ENCODE assay signal across 1 cellular context in genomic region chr14:20682127-20682434, GRCh38.
A peak's percentile ranks its signal among the peaks of the same experiment; 100 is the strongest.
TF ChIP-seq lines count a peak whose summit lies in the region.

No MANE protein-coding gene starts in this region.

TF ChIP-seq in HepG2, 621 proteins besides CTCF, POLR2A, EP300 and RAD21 (continued from another document and continues in another):
- TF ChIP-seq PRDM4 (CRISPR knock-in tag; IDR thresholded peaks at IDR 0.05; ENCODE audit: borderline replicate concordance) = 0 out of 2 replicates have a peak, but pooled peaks have one; percentile 65
- TF ChIP-seq NFKB2 (CRISPR knock-in tag; IDR thresholded peaks at IDR 0.05; ENCODE audit: borderline replicate concordance) = 0 out of 2 replicates have a peak, but pooled peaks have one; percentile 3
- TF ChIP-seq MBNL3 (CRISPR knock-in tag; conservative IDR thresholded peaks at IDR 0.05) = no peak
- TF ChIP-seq HDAC6 (IDR thresholded peaks at IDR 0.05; ENCODE audit: low read depth, low read length) = no peak
- no peak for TF ChIP-seq DRAP1 (CRISPR knock-in tag; IDR thresholded peaks at IDR 0.05)
- no peak for TF ChIP-seq THRA (CRISPR knock-in tag; IDR thresholded peaks at IDR 0.05; ENCODE audit: borderline replicate concordance)
- TF ChIP-seq ATAD3A (CRISPR knock-in tag; IDR thresholded peaks at IDR 0.05) = no peak
- TF ChIP-seq ATF2 (CRISPR knock-in tag; IDR thresholded peaks at IDR 0.05) = no peak
- no peak for TF ChIP-seq LRRFIP1 (CRISPR knock-in tag; conservative IDR thresholded peaks at IDR 0.05)
- 0 out of 2 replicates have a peak, but pooled peaks have one; percentile 5 for TF ChIP-seq TFDP1 (CRISPR knock-in tag; IDR thresholded peaks at IDR 0.05; ENCODE audit: borderline replicate concordance)
- TF ChIP-seq NCOA1 (CRISPR knock-in tag; IDR thresholded peaks at IDR 0.05) = no peak
- TF ChIP-seq ZXDC (CRISPR knock-in tag; IDR thresholded peaks at IDR 0.05) = no peak
- 0 out of 2 replicates have a peak, but pooled peaks have one; percentile 21 for TF ChIP-seq ZNF564 (CRISPR knock-in tag; IDR thresholded peaks at IDR 0.05)
- no peak for TF ChIP-seq CERS6 (CRISPR knock-in tag; IDR thresholded peaks at IDR 0.05)
- TF ChIP-seq ZNF784 (CRISPR knock-in tag; IDR thresholded peaks at IDR 0.05; ENCODE audit: borderline replicate concordance) = no peak
- peak; percentile 85 for TF ChIP-seq YY1 (IDR thresholded peaks at IDR 0.05; ENCODE audit: insufficient read depth, insufficient replicate concordance, low read depth, low read length)
- TF ChIP-seq TCF7L2 (IDR thresholded peaks at IDR 0.05; ENCODE audit: low read depth, low read length) = no peak
- 0 out of 2 replicates have a peak, but pooled peaks have one; percentile 81 for TF ChIP-seq PAWR (CRISPR knock-in tag; IDR thresholded peaks at IDR 0.05; ENCODE audit: borderline replicate concordance)
- TF ChIP-seq HNRNPK (IDR thresholded peaks at IDR 0.05; ENCODE audit: low read depth, low read length, poor library complexity, severe bottlenecking) = no peak
- TF ChIP-seq KLF6 (CRISPR knock-in tag; IDR thresholded peaks at IDR 0.05) = 0 out of 2 replicates have a peak, but pooled peaks have one; percentile 0
- TF ChIP-seq TAF15 (IDR thresholded peaks at IDR 0.05; ENCODE audit: low read depth, low read length, poor library complexity, severe bottlenecking) = no peak
- TF ChIP-seq SRY (CRISPR knock-in tag; IDR thresholded peaks at IDR 0.05) = no peak
- TF ChIP-seq RXRA (CRISPR knock-in tag; IDR thresholded peaks at IDR 0.05) = no peak
- no peak for TF ChIP-seq YEATS2 (CRISPR knock-in tag; IDR thresholded peaks at IDR 0.05; ENCODE audit: borderline replicate concordance)
- no peak for TF ChIP-seq SAP130 (CRISPR knock-in tag; IDR thresholded peaks at IDR 0.05; ENCODE audit: low read depth)
- 0 out of 2 replicates have a peak, but pooled peaks have one; percentile 33 for TF ChIP-seq BRD4 (CRISPR knock-in tag; IDR thresholded peaks at IDR 0.05)
- TF ChIP-seq ZNF296 (CRISPR knock-in tag; conservative IDR thresholded peaks at IDR 0.05) = 0 out of 2 replicates have a peak, but pooled peaks have one; percentile 6
- no peak for TF ChIP-seq EZH2 (conservative IDR thresholded peaks at IDR 0.05; ENCODE audit: low read depth, low read length)
- TF ChIP-seq ZFP41 (CRISPR knock-in tag; IDR thresholded peaks at IDR 0.05; ENCODE audit: borderline replicate concordance) = peak; percentile 77; the same call in 1 of the 2 replicates
- TF ChIP-seq KDM4B (CRISPR knock-in tag; IDR thresholded peaks at IDR 0.05) = no peak
- 0 out of 2 replicates have a peak, but pooled peaks have one; percentile 20 for TF ChIP-seq BORCS8-MEF2B (CRISPR knock-in tag; IDR thresholded peaks at IDR 0.05)
- 0 out of 2 replicates have a peak, but pooled peaks have one; percentile 23 for TF ChIP-seq MED13 (CRISPR knock-in tag; IDR thresholded peaks at IDR 0.05)
- no peak for TF ChIP-seq E2F5 (CRISPR knock-in tag; conservative IDR thresholded peaks at IDR 0.05)
- no peak for TF ChIP-seq RBFOX2 (IDR thresholded peaks at IDR 0.05; ENCODE audit: low read depth, low read length)
- no peak for TF ChIP-seq ATRX (CRISPR knock-in tag; IDR thresholded peaks at IDR 0.05; ENCODE audit: borderline replicate concordance)
- TF ChIP-seq ZNF367 (CRISPR knock-in tag; IDR thresholded peaks at IDR 0.05; ENCODE audit: borderline replicate concordance) = no peak
- no peak for TF ChIP-seq ZNF260 (CRISPR knock-in tag; IDR thresholded peaks at IDR 0.05; ENCODE audit: borderline replicate concordance, low read depth)
- TF ChIP-seq ZGPAT (CRISPR knock-in tag; IDR thresholded peaks at IDR 0.05) = peak; percentile 36; the same call in 1 of the 2 replicates
- TF ChIP-seq ZKSCAN5 (CRISPR knock-in tag; IDR thresholded peaks at IDR 0.05) = no peak
- TF ChIP-seq ZSCAN12 (CRISPR knock-in tag; IDR thresholded peaks at IDR 0.05) = 0 out of 2 replicates have a peak, but pooled peaks have one; percentile 59
- no peak for TF ChIP-seq KDM5B (CRISPR knock-in tag; IDR thresholded peaks at IDR 0.05; ENCODE audit: borderline replicate concordance)
- no peak for TF ChIP-seq ELF1 (CRISPR knock-in tag; IDR thresholded peaks at IDR 0.05)
- TF ChIP-seq CREBL2 (CRISPR knock-in tag; IDR thresholded peaks at IDR 0.05; ENCODE audit: borderline replicate concordance) = no peak
- no peak for TF ChIP-seq ZNF598 (CRISPR knock-in tag; IDR thresholded peaks at IDR 0.05; ENCODE audit: borderline replicate concordance)
- TF ChIP-seq MTF2 (CRISPR knock-in tag; IDR thresholded peaks at IDR 0.05; ENCODE audit: borderline replicate concordance) = peak; percentile 74; the same call in 1 of the 2 replicates
- no peak; the same call in 1 of the 2 replicates for TF ChIP-seq IRF2 (CRISPR knock-in tag; IDR thresholded peaks at IDR 0.05)
- TF ChIP-seq ZNF501 (CRISPR knock-in tag; IDR thresholded peaks at IDR 0.05) = 0 out of 2 replicates have a peak, but pooled peaks have one; percentile 24
- no peak; the same call in 1 of the 2 replicates for TF ChIP-seq ZNF563 (CRISPR knock-in tag; IDR thresholded peaks at IDR 0.05)
